ENCODE assay signal across 22 cellular contexts in genomic region chr3:39273119-39273518, GRCh38. TPM values are rescaled to one million over a fixed set of nuclear protein-coding genes. Genes with fewer than 3 reads are reported as not detected.
DNase-seq lines count a peak whose midpoint lies in the region; ATAC-seq and TF ChIP-seq lines count a peak whose summit lies in the region.
"Had no signal": no experiment of that assay in that cellular context is flagged by ENCODE, and none has a peak within 500 bp of the region (broad histone marks: within the 10 kb centered on the region; RNA-seq: fewer than 3 reads in every experiment).

No MANE protein-coding gene starts in this region.

- no peaks in the 10 kb centered on the region for H3K9me3 Mint-ChIP-seq in endodermal cell
- H3K9me3 Mint-ChIP-seq: naive thymus-derived CD8-positive, alpha-beta T cell had no signal

- H3K4me1 Mint-ChIP-seq in endodermal cell = no peaks in the 10 kb centered on the region

- H3K79me2 ChIP-seq in DOHH2 (ENCODE audit: control insufficient read depth, low read length) = no peaks in the 10 kb centered on the region
- no peaks in the 10 kb centered on the region for H3K79me2 ChIP-seq in Loucy (ENCODE audit: insufficient read depth, low read length)

- H3K36me3 ChIP-seq in DOHH2 (ENCODE audit: control insufficient read depth, low read length) = no peaks in the 10 kb centered on the region
- H3K36me3 ChIP-seq in Loucy (ENCODE audit: insufficient read depth, low read length) = no peaks in the 10 kb centered on the region
- H3K36me3 ChIP-seq in endodermal cell (ENCODE audit: control insufficient read depth, insufficient read depth, low read length) = no peaks in the 10 kb centered on the region
- H3K36me3 ChIP-seq in neutrophil = no peaks in the 10 kb centered on the region
- H3K36me3 ChIP-seq: gastroesophageal sphincter, transverse colon had no signal

- H3K4me1 ChIP-seq in DOHH2 (ENCODE audit: control insufficient read depth, low read length) = no peaks in the 10 kb centered on the region
- H3K4me1 ChIP-seq in Loucy (ENCODE audit: insufficient read depth, low read length, poor library complexity, severe bottlenecking) = peaks cover 10% of the 10 kb centered on the region
- no peaks in the 10 kb centered on the region for H3K4me1 ChIP-seq in endodermal cell (ENCODE audit: control insufficient read depth, insufficient read depth, low read length)
- peaks cover 31 to 32% of the 10 kb centered on the region in 2 experiments for H3K4me1 ChIP-seq in neutrophil (ENCODE audit: control insufficient read depth in 1 of 2, insufficient read depth in 1 of 2, low read depth in 1 of 2, low read length in 1 of 2)
- H3K4me1 ChIP-seq: gastroesophageal sphincter, transverse colon had no signal

- H3K27me3 Mint-ChIP-seq in endodermal cell (ENCODE audit: insufficient read depth) = peaks cover 12% of the 10 kb centered on the region
- H3K27me3 Mint-ChIP-seq: T-helper 17 cell had no signal

- H3F3A ChIP-seq in DOHH2 (ENCODE audit: control insufficient read depth, insufficient read depth) (no peaks in the 10 kb centered on the region), Loucy (ENCODE audit: low read depth) (no peaks in the 10 kb centered on the region)

- no peak for ATAC-seq in GM19397 (IDR thresholded peaks at IDR 0.05; ENCODE audit: unreplicated experiment)
- ATAC-seq: activated CD4-positive, CD25-positive, alpha-beta regulatory T cell treated with anti-CD3 and anti-CD28 coated beads, Interleukin-2, amount 50 U/mL, for 24 hours; gastroesophageal sphincter; naive thymus-derived CD8-positive, alpha-beta T cell; Right ventricle myocardium inferior; T-helper 17 cell had no signal

- no peak overlapping the region for H2AFZ ChIP-seq in Loucy (ENCODE audit: low read length)

- H3K27ac ChIP-seq in DOHH2 (ENCODE audit: low read depth, low read length) = no peak overlapping the region
- H3K27ac ChIP-seq in endodermal cell (ENCODE audit: low read depth, low read length) = no peak overlapping the region
- H3K27ac ChIP-seq in neutrophil = peak overlapping the region; percentile 88
- H3K27ac ChIP-seq: C4-2B, gastroesophageal sphincter, transverse colon had no signal

- H3K36me3 Mint-ChIP-seq in endodermal cell (ENCODE audit: low read depth) = no peaks in the 10 kb centered on the region
- H3K36me3 Mint-ChIP-seq: naive thymus-derived CD8-positive, alpha-beta T cell had no signal

- H3K27me3 ChIP-seq in DOHH2 (ENCODE audit: control insufficient read depth, low read length) (no peaks in the 10 kb centered on the region), Loucy (ENCODE audit: insufficient read depth, low read length, poor library complexity, severe bottlenecking) (no peaks in the 10 kb centered on the region), endodermal cell (ENCODE audit: control insufficient read depth, insufficient read depth, low read length, poor library complexity, severe bottlenecking) (peaks cover 28% of the 10 kb centered on the region), neutrophil (no peaks in the 10 kb centered on the region)
- H3K27me3 ChIP-seq: gastroesophageal sphincter, transverse colon had no signal

- H3K9ac ChIP-seq in Loucy (ENCODE audit: low read depth, low read length, poor library complexity, severe bottlenecking) = no peak overlapping the region
- H3K9ac ChIP-seq in endodermal cell (ENCODE audit: extremely low read depth, low read length, poor library complexity, severe bottlenecking) = no peak overlapping the region

- H3K4me3 ChIP-seq in DOHH2 (ENCODE audit: low read length) (no peak overlapping the region), Loucy (ENCODE audit: low read length, poor library complexity, severe bottlenecking) (no peak overlapping the region), endodermal cell (ENCODE audit: low read length) (no peak overlapping the region), neutrophil (ENCODE audit: low read depth in 1 of 2, low read length in 1 of 2) (no peak overlapping the region)
- H3K4me3 ChIP-seq: gastroesophageal sphincter, lung, transverse colon had no signal

- no peaks in the 10 kb centered on the region for H3K9me3 ChIP-seq in DOHH2 (ENCODE audit: control insufficient read depth, insufficient read depth, low read length)
- no peaks in the 10 kb centered on the region for H3K9me3 ChIP-seq in Loucy (ENCODE audit: insufficient read depth, low read depth, low read length)
- H3K9me3 ChIP-seq in endodermal cell (ENCODE audit: control insufficient read depth, low read length) = no peaks in the 10 kb centered on the region
- H3K9me3 ChIP-seq in neutrophil = no peaks in the 10 kb centered on the region
- H3K9me3 ChIP-seq: gastroesophageal sphincter, transverse colon had no signal

- TF ChIP-seq CTCF in DOHH2 (IDR thresholded peaks at IDR 0.05; ENCODE audit: low read depth, low read length, poor library complexity, severe bottlenecking) (peak; percentile 26), Loucy (conservative IDR thresholded peaks at IDR 0.05; ENCODE audit: low read length) (peak; percentile 15; the same call in 1 of the 2 replicates), endodermal cell (conservative IDR thresholded peaks at IDR 0.05) (peak; percentile 64), neutrophil (IDR thresholded peaks at IDR 0.05) (no peak)

- H3K4me3 Mint-ChIP-seq in endodermal cell = no peak overlapping the region
- H3K4me3 Mint-ChIP-seq: T-helper 17 cell had no signal

- peak; percentile 49 for DNase-seq in endodermal cell
- DNase-seq in activated CD4-positive, alpha-beta T cell treated with anti-CD3 and anti-CD28 coated beads for 1 hour = no peak
- no peak for DNase-seq in OCI-M2 (lab: John Stamatoyannopoulos, UW; ENCODE audit: unreplicated experiment)
- no peak for DNase-seq in kidney glomerular epithelial cell (lab: John Stamatoyannopoulos, UW)
- DNase-seq: activated naive CD4-positive, alpha-beta T cell treated with anti-CD3 and anti-CD28 coated beads, Interleukin-2, amount 50 U/mL, for 16 hours; Kasumi-1; naive thymus-derived CD8-positive, alpha-beta T cell; NCI-H1417 treated with DMSO at 0.1 percent for 48 hours; stimulated activated CD4-positive, alpha-beta T cell treated with anti-CD3 and anti-CD28 coated beads, Interleukin-12 subunit alpha, Interleukin-12 subunit beta, amount 100 ng/mL, for 4 hours; stimulated activated naive CD4-positive, alpha-beta T cell treated with Interleukin-2 at 50 U/mL for 16 hours; T-helper 17 cell; transverse colon had no signal

- no peak overlapping the region for H3K27ac Mint-ChIP-seq in endodermal cell
- H3K27ac Mint-ChIP-seq: T-helper 17 cell had no signal

- H3K4me2 ChIP-seq in DOHH2 (ENCODE audit: low read length) (no peak overlapping the region), Loucy (ENCODE audit: low read depth, low read length, poor library complexity, severe bottlenecking) (no peak overlapping the region)

- H3K9me2 ChIP-seq in DOHH2 (replicated peaks; ENCODE audit: control insufficient read depth, low read length) (no peaks in the 10 kb centered on the region), Loucy (replicated peaks; ENCODE audit: low read depth, low read length) (no peaks in the 10 kb centered on the region)

- WGBS in endodermal cell (ENCODE audit: insufficient coverage in 1 of 2, insufficient read length in 1 of 2), 2 experiments = 60 to 75% methylated on average over 2 to 3 of the region's 3 CpGs

- H4K20me1 ChIP-seq in DOHH2 (ENCODE audit: control insufficient read depth, insufficient read depth, low read depth, low read length) (no peaks in the 10 kb centered on the region), Loucy (ENCODE audit: insufficient read depth, low read length, poor library complexity, severe bottlenecking) (no peaks in the 10 kb centered on the region)

RNA-seq across cellular contexts. Expression of gene CX3CR1, which starts 6.7 kb away (rescaled TPM):
- total RNA-seq in endodermal cell = not detected
- polyA plus RNA-seq in endodermal cell (2013, experiment 1 of 2) = not detected
- not detected for polyA plus RNA-seq in endodermal cell (2013, experiment 2 of 2)
- total RNA-seq: pulmonary artery endothelial cell had no signal

RNA-seq across cellular contexts. Expression of gene CCR8, which starts 56.4 kb away (rescaled TPM):
- under 1 TPM in 1 of 2 donors, not detected in 1; 0.22 TPM for total RNA-seq in endodermal cell
- not detected for polyA plus RNA-seq in endodermal cell (2013, experiment 1 of 2)
- not detected for polyA plus RNA-seq in endodermal cell (2013, experiment 2 of 2)
- total RNA-seq: gastroesophageal sphincter; lung; naive thymus-derived CD8-positive, alpha-beta T cell; pulmonary artery endothelial cell; Right ventricle myocardium inferior; transverse colon had no signal
